Comparison of ENCODE assay signal across 8 cellular contexts in genomic region chr1:147171399-147172167, GRCh38.
DNase-seq lines count a peak whose midpoint lies in the region; ATAC-seq lines count a peak whose summit lies in the region.

No MANE protein-coding gene starts in this region.

- H3K27me3 Mint-ChIP-seq in activated naive CD8-positive, alpha-beta T cell = no peaks in the 10 kb centered on the region

- peak overlapping the region; percentile 98 for H3K4me3 ChIP-seq in HUES6 (ENCODE audit: low read depth, low read length)
- H3K4me3 ChIP-seq in iPS-18a (ENCODE audit: low read length) = peak overlapping the region; percentile 98
- peak overlapping the region; percentile 84 to 96 (median 92) for H3K4me3 ChIP-seq in skin epidermis

- ATAC-seq in HG02571 (IDR thresholded peaks at IDR 0.05; ENCODE audit: unreplicated experiment) = no peak

- H3K4me1 ChIP-seq in HUES6 (ENCODE audit: control insufficient read depth, insufficient read depth, low read length) (peaks cover 28% of the 10 kb centered on the region), iPS-18a (ENCODE audit: control insufficient read depth, low read depth, low read length) (peaks cover 34% of the 10 kb centered on the region)

- H3K9me3 ChIP-seq in HUES6 (ENCODE audit: control insufficient read depth, insufficient read depth, low read depth, low read length) (no peaks in the 10 kb centered on the region), iPS-18a (ENCODE audit: control insufficient read depth, low read depth, low read length) (no peaks in the 10 kb centered on the region)

- H3K9me3 Mint-ChIP-seq in activated naive CD8-positive, alpha-beta T cell (ENCODE audit: low read depth) = no peaks in the 10 kb centered on the region

- peak overlapping the region; percentile 92 for H3K4me3 Mint-ChIP-seq in activated naive CD8-positive, alpha-beta T cell

- H3K36me3 ChIP-seq in HUES6 (ENCODE audit: control insufficient read depth, insufficient read depth, low read length) (peaks cover 12% of the 10 kb centered on the region), iPS-18a (ENCODE audit: control insufficient read depth, low read depth, low read length) (peaks cover 3% of the 10 kb centered on the region)

- H3K27ac ChIP-seq in HUES6 (ENCODE audit: low read depth, low read length) = peak overlapping the region; percentile 85
- peak overlapping the region; percentile 46 for H3K27ac ChIP-seq in iPS-18a (ENCODE audit: low read length)
- H3K27ac ChIP-seq in skin epidermis = peak overlapping the region; percentile 37 to 96 (median 91)

- peaks cover 15% of the 10 kb centered on the region for H3K36me3 Mint-ChIP-seq in activated naive CD8-positive, alpha-beta T cell

- H3K9ac ChIP-seq in HUES6 (ENCODE audit: low read length) = peak overlapping the region; percentile 89
- peak overlapping the region; percentile 85 for H3K9ac ChIP-seq in iPS-18a (ENCODE audit: low read length)

- H3K27me3 ChIP-seq in HUES6 (ENCODE audit: control insufficient read depth, insufficient read depth, low read length) (no peaks in the 10 kb centered on the region), iPS-18a (ENCODE audit: control insufficient read depth, insufficient read depth, low read length) (no peaks in the 10 kb centered on the region)

- peaks cover 45% of the 10 kb centered on the region for H3K4me1 Mint-ChIP-seq in activated naive CD8-positive, alpha-beta T cell (ENCODE audit: low read depth)

- DNase-seq in NCI-H1092 treated with DMSO at 0.1 percent for 48 hours (lab: John Stamatoyannopoulos, UW) (peak; percentile 35), NCI-H1092 (lab: John Stamatoyannopoulos, UW) (no peak)
- no peak for DNase-seq in stimulated activated CD8-positive, alpha-beta memory T cell treated with anti-CD3 and anti-CD28 coated beads, Interleukin-4, amount 100 ng/mL, for 48 hours

- peak overlapping the region; percentile 64 for H3K27ac Mint-ChIP-seq in activated naive CD8-positive, alpha-beta T cell
